ENCODE assay signal across 21 cellular contexts in genomic region chr14:64728106-64728505, GRCh38. TPM values are rescaled to one million over a fixed set of nuclear protein-coding genes. Genes with fewer than 3 reads are reported as not detected.
DNase-seq lines count a peak whose midpoint lies in the region; ATAC-seq and TF ChIP-seq lines count a peak whose summit lies in the region.
"Had no signal": no experiment of that assay in that cellular context is flagged by ENCODE, and none has a peak within 500 bp of the region (broad histone marks: within the 10 kb centered on the region; RNA-seq: fewer than 3 reads in every experiment).

No MANE protein-coding gene starts in this region.

- H3K27ac Mint-ChIP-seq in chondrocyte (ENCODE audit: unreplicated experiment) (no peak overlapping the region), memory B cell (no peak overlapping the region)
- H3K27ac Mint-ChIP-seq: activated T-helper 2 cell treated with anti-CD3 and anti-CD28 coated beads, Interferon-gamma antibody, Interleukin-2, Interleukin-4, amounts not matched to agents 10 μg/mL and 5 μg/mL and 100 μg/mL, durations not matched to agents 14 hours and 24 hours and 36 hours had no signal

- H3K9me3 Mint-ChIP-seq in chondrocyte (ENCODE audit: low read depth) (no peaks in the 10 kb centered on the region), memory B cell (no peaks in the 10 kb centered on the region)
- H3K9me3 Mint-ChIP-seq: activated T-helper 2 cell treated with anti-CD3 and anti-CD28 coated beads, Interferon-gamma antibody, Interleukin-2, Interleukin-4, amounts not matched to agents 10 μg/mL and 5 μg/mL and 100 μg/mL, durations not matched to agents 14 hours and 24 hours and 36 hours had no signal

- H3K4me1 Mint-ChIP-seq in chondrocyte (ENCODE audit: low read depth), result peaks cover 41% of the 10 kb centered on the region
- H3K4me1 Mint-ChIP-seq in memory B cell, result peaks cover 3% of the 10 kb centered on the region

- H3K27me3 Mint-ChIP-seq in chondrocyte (ENCODE audit: low read depth), result no peaks in the 10 kb centered on the region
- H3K27me3 Mint-ChIP-seq in memory B cell, result peaks cover 7% of the 10 kb centered on the region

- no peak for ATAC-seq in Right ventricle myocardium inferior
- peak; percentile 61 for ATAC-seq in memory B cell (ENCODE audit: low read depth)
- ATAC-seq: HCT116 had no signal

- TF ChIP-seq CTCF in chondrocyte (IDR thresholded peaks at IDR 0.05), result no peak

- H3K27ac ChIP-seq in substantia nigra (ENCODE audit: low read depth, low read length, poor library complexity, severe bottlenecking), result peak overlapping the region; percentile 86
- H3K27ac ChIP-seq: brain microvascular endothelial cell, prostate gland, VCaP had no signal

- H3K4me3 Mint-ChIP-seq in chondrocyte (ENCODE audit: unreplicated experiment) (no peak overlapping the region), memory B cell (no peak overlapping the region)

- peaks cover 34% of the 10 kb centered on the region for H3K36me3 Mint-ChIP-seq in chondrocyte (ENCODE audit: low read depth)
- no peaks in the 10 kb centered on the region for H3K36me3 Mint-ChIP-seq in memory B cell

- DNase-seq in cardiac septum (ENCODE audit: low spot score), result peak; percentile 82
- DNase-seq in Right ventricle myocardium inferior (ENCODE audit: missing footprints), result no peak
- DNase-seq in chondrocyte (ENCODE audit: low spot score), result peak; percentile 49
- no peak for DNase-seq in memory B cell (ENCODE audit: low spot score in 2 of 2)
- no peak for DNase-seq in substantia nigra (lab: John Stamatoyannopoulos, UW)
- DNase-seq in globus pallidus (ENCODE audit: low spot score), result no peak
- no peak for DNase-seq in activated gamma-delta T cell (lab: John Stamatoyannopoulos, UW)
- DNase-seq in NCI-H2107 (lab: John Stamatoyannopoulos, UW), result no peak
- DNase-seq: activated CD4-positive, alpha-beta T cell treated with anti-CD3 and anti-CD28 coated beads, Interleukin-2, amount 50 U/mL, for 1 hour; activated CD8-positive, alpha-beta memory T cell treated with anti-CD3 and anti-CD28 coated beads, Interleukin-2, amount 50 U/mL, for 4 hours; AML-193; brain microvascular endothelial cell; Kasumi-1; NCI-H187; NCI-H226; NCI-H748 treated with DMSO at 0.1 percent for 48 hours; stimulated activated CD4-positive, alpha-beta T cell treated with anti-CD3 and anti-CD28 coated beads, Interleukin-1b, Interleukin-23, amount 100 ng/mL, for 48 hours had no signal

- intact Hi-C loops in cardiac septum (cut with DNase I) (no loop called here), Right ventricle myocardium inferior (cut with DNase I) (loop anchor here (10.0 kb wide), 1 partner anchor 53 kb away; no protein-coding TSS in a partner anchor)

RNA-seq across cellular contexts. Expression of gene PLEKHG3, which starts 23.9 kb away (rescaled TPM):
- total RNA-seq in cardiac septum (22.5 TPM), Right ventricle myocardium inferior (19.6 TPM), chondrocyte (46.3 to 133 TPM (median 131 TPM) in 3 replicates)

Comparison
In these comparisons a context has a peak if more than half of its experiments do, and no peak if none do; other contexts are left out.
1. DNase-seq: peak in cardiac septum (single experiment) and chondrocyte (single experiment); none in Right ventricle myocardium inferior (single experiment), memory B cell (0 of 2), substantia nigra (0 of 49), globus pallidus (single experiment), activated gamma-delta T cell (single experiment) and NCI-H2107 (single experiment).